In the genomic region with DNA sequence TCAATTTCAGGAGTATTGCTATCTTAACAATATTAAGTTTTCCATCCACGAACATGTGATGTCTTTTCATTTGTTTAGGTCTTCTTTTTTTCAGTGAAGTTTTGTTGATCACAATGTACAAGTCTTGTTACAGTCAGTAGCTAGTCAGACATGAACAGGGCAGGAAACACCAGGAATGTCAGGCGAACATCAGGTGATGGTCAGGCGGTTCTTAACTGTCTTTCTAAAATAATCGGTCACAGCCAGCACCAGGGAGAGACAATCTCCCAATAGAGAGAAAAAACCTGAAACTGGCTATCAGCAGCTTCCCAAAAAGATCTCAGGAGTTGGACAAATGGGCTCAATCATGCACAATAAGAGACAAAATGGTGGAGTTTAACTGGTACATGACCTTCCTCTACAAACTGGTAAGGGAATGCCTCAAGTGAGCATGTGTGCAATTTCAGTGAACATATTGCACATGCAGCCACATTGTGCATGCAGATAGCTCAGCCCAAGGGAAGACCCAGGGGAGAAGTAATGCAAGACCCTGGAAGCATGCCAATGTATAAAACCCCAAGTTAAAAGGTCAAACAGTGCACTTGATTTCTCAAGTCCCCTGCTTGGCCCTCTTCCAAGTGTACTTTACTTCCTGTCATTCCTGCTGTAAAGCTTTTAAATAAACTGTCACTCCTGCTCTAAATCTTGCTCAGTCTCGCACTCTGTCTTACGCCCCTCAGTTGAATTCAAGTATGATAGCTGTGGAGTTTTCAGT, we compare ENCODE assay signal across 11 cellular contexts.
DNase-seq lines count a peak whose midpoint lies in the region; ATAC-seq and TF ChIP-seq lines count a peak whose summit lies in the region.
"Had no signal": no experiment of that assay in that cellular context is flagged by ENCODE, and none has a peak within 500 bp of the region (broad histone marks: within the 10 kb centered on the region; RNA-seq: fewer than 3 reads in every experiment).

No MANE protein-coding gene starts in this region.

- ATAC-seq in HG02588 (IDR thresholded peaks at IDR 0.05; ENCODE audit: unreplicated experiment) (no peak), HG02970 (IDR thresholded peaks at IDR 0.05; ENCODE audit: low FRiP score, unreplicated experiment) (no peak)
- ATAC-seq: activated CD4-positive, alpha-beta T cell treated with anti-CD3 and anti-CD28 coated beads for 36 hours had no signal

- peaks cover 35% of the 10 kb centered on the region for H3K4me1 ChIP-seq in cardiac muscle cell (ENCODE audit: low read depth)

- H3K27ac ChIP-seq in cardiac muscle cell = peak overlapping the region; percentile 78

- TF ChIP-seq CTCF in cardiac muscle cell (IDR thresholded peaks at IDR 0.05; ENCODE audit: low read depth, low read length) = no peak

- no peak overlapping the region for H3K4me3 ChIP-seq in cardiac muscle cell

- no peaks in the 10 kb centered on the region for H3K27me3 ChIP-seq in cardiac muscle cell

- no peaks in the 10 kb centered on the region for H3K36me3 ChIP-seq in cardiac muscle cell

- DNase-seq in AML-193 (lab: John Stamatoyannopoulos, UW) = peak; percentile 93 to 95
- DNase-seq in Kasumi-1 (lab: John Stamatoyannopoulos, UW) = peak; percentile 72 to 73
- DNase-seq in NCI-H82 treated with DMSO at 0.1 percent for 48 hours (lab: John Stamatoyannopoulos, UW; ENCODE audit: unreplicated experiment) = peak; percentile 84
- DNase-seq in cardiac muscle cell (ENCODE audit: low read depth in 1 of 2, low spot score in 1 of 2) = peak; percentile 64 to 85
- no peak for DNase-seq in pons (ENCODE audit: low spot score)
- DNase-seq in A172 (ENCODE audit: low spot score) = no peak
- DNase-seq: activated CD4-positive, alpha-beta T cell treated with anti-CD3 and anti-CD28 coated beads for 36 hours; COR-L47; erythroblast had no signal

- no peaks in the 10 kb centered on the region for H3K9me3 ChIP-seq in cardiac muscle cell (ENCODE audit: low read depth)

Comparison
In these comparisons a context has a peak if more than half of its experiments do, and no peak if none do; other contexts are left out.
1. DNase-seq: peak in AML-193 (2 of 2), Kasumi-1 (2 of 2), NCI-H82 treated with DMSO at 0.1 percent for 48 hours (single experiment) and cardiac muscle cell (2 of 2); none in pons (single experiment) and A172 (single experiment).